Comparison of ENCODE assay signal across 1 cellular context in genomic region chr15:40412095-40412759, GRCh38.
TF ChIP-seq lines count a peak whose summit lies in the region.

No MANE protein-coding gene starts in this region.

TF ChIP-seq in PFSK-1, 5 proteins besides CTCF, POLR2A, EP300 and RAD21 (continued from another document):
- TF ChIP-seq, protein P1, sequence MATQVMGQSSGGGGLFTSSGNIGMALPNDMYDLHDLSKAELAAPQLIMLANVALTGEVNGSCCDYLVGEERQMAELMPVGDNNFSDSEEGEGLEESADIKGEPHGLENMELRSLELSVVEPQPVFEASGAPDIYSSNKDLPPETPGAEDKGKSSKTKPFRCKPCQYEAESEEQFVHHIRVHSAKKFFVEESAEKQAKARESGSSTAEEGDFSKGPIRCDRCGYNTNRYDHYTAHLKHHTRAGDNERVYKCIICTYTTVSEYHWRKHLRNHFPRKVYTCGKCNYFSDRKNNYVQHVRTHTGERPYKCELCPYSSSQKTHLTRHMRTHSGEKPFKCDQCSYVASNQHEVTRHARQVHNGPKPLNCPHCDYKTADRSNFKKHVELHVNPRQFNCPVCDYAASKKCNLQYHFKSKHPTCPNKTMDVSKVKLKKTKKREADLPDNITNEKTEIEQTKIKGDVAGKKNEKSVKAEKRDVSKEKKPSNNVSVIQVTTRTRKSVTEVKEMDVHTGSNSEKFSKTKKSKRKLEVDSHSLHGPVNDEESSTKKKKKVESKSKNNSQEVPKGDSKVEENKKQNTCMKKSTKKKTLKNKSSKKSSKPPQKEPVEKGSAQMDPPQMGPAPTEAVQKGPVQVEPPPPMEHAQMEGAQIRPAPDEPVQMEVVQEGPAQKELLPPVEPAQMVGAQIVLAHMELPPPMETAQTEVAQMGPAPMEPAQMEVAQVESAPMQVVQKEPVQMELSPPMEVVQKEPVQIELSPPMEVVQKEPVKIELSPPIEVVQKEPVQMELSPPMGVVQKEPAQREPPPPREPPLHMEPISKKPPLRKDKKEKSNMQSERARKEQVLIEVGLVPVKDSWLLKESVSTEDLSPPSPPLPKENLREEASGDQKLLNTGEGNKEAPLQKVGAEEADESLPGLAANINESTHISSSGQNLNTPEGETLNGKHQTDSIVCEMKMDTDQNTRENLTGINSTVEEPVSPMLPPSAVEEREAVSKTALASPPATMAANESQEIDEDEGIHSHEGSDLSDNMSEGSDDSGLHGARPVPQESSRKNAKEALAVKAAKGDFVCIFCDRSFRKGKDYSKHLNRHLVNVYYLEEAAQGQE (IDR thresholded peaks at IDR 0.05; ENCODE audit: insufficient read depth in 1 of 2, low read depth in 2 of 2, low read length in 2 of 2): no peak
